In the genomic region with DNA sequence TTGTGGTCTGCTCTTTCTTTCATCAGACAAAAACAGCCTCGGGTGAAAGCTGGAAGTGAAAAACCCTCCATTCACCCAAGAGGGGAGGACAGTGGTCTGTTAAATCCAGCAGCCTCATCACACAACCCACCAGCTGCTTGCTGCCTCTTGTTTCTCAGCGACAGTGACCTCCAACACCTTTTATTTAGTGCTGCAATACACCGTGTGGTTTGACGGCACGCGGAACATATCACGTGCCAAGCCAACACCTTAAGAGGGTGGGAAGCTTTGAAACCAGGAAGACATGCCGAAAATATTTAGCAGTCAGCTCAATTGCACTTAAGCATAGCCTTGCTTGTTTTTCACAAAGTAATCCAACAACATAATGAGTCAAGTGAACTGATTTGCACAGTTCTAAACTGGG, we compare ENCODE assay signal across 13 cellular contexts. TPM values are rescaled to one million over a fixed set of nuclear protein-coding genes. Genes with fewer than 3 reads are reported as not detected.
A peak's percentile ranks its signal among the peaks of the same experiment; 100 is the strongest.
DNase-seq lines count a peak whose midpoint lies in the region; ATAC-seq and TF ChIP-seq lines count a peak whose summit lies in the region.
"Had no signal": no experiment of that assay in that cellular context is flagged by ENCODE, and none has a peak within 500 bp of the region (broad histone marks: within the 10 kb centered on the region; RNA-seq: fewer than 3 reads in every experiment).

No MANE protein-coding gene starts in this region.

- TF ChIP-seq CTCF in WTC11 (IDR thresholded peaks at IDR 0.05): no peak
- TF ChIP-seq CTCF in transverse colon (IDR thresholded peaks at IDR 0.05): no peak

- in situ Hi-C loops in transverse colon (cut with MboI; ENCODE audit: low pct_ligation_motif_present in 1 of 4, low pct_unique_long_range_greater_than_20kb in 1 of 4, low sequenced_read_pairs in 3 of 4): no loop called here

- intact Hi-C loops in transverse colon (cut with DNase I; ENCODE audit: low total_unique reads) (no loop called here), Right ventricle myocardium inferior (cut with DNase I) (no loop called here)

- 0 to 33% methylated on average over 1 to 8 of the region's 8 CpGs for WGBS in transverse colon (ENCODE audit: low coverage in 1 of 2), 2 donors

- no peaks in the 10 kb centered on the region for H3K36me3 ChIP-seq in transverse colon

- H3K9me3 Mint-ChIP-seq in activated T-cell treated with anti-CD3 and anti-CD28 coated beads, Interleukin-2, amount 50 U/mL, for 4 hours: no peaks in the 10 kb centered on the region
- H3K9me3 Mint-ChIP-seq in WTC11: no peaks in the 10 kb centered on the region
- H3K9me3 Mint-ChIP-seq: activated CD4-positive, alpha-beta memory T cell treated with anti-CD3 and anti-CD28 coated beads, Interleukin-2, amount 10 ng/mL, durations not matched to agents 7 days and 5 days had no signal

- H3K27ac Mint-ChIP-seq in WTC11: peak overlapping the region; percentile 64
- H3K27ac Mint-ChIP-seq: activated CD4-positive, alpha-beta memory T cell treated with anti-CD3 and anti-CD28 coated beads, Interleukin-2, amount 10 ng/mL, durations not matched to agents 7 days and 5 days had no signal

- POLR2A ChIA-PET in WTC11 (lab: Charles Lee): no interaction called here

- H3K27me3 Mint-ChIP-seq in activated T-cell treated with anti-CD3 and anti-CD28 coated beads, Interleukin-2, amount 50 U/mL, for 4 hours (ENCODE audit: low read depth): no peaks in the 10 kb centered on the region
- no peaks in the 10 kb centered on the region for H3K27me3 Mint-ChIP-seq in WTC11 (ENCODE audit: low read depth)
- H3K27me3 Mint-ChIP-seq: activated CD4-positive, alpha-beta memory T cell treated with anti-CD3 and anti-CD28 coated beads, Interleukin-2, amount 10 ng/mL, durations not matched to agents 7 days and 5 days had no signal

- peaks cover 2% of the 10 kb centered on the region for H3K36me3 Mint-ChIP-seq in activated T-cell treated with anti-CD3 and anti-CD28 coated beads, Interleukin-2, amount 50 U/mL, for 4 hours (ENCODE audit: insufficient read depth)
- H3K36me3 Mint-ChIP-seq in WTC11: no peaks in the 10 kb centered on the region

- H3K9me3 ChIP-seq in transverse colon: no peaks in the 10 kb centered on the region

- H3K4me1 Mint-ChIP-seq in activated T-cell treated with anti-CD3 and anti-CD28 coated beads, Interleukin-2, amount 50 U/mL, for 4 hours (ENCODE audit: low read depth): no peaks in the 10 kb centered on the region
- peaks cover 18% of the 10 kb centered on the region for H3K4me1 Mint-ChIP-seq in WTC11
- H3K4me1 Mint-ChIP-seq: activated CD4-positive, alpha-beta memory T cell treated with anti-CD3 and anti-CD28 coated beads, Interleukin-2, amount 10 ng/mL, durations not matched to agents 7 days and 5 days had no signal

- H3K27me3 ChIP-seq in transverse colon: no peaks in the 10 kb centered on the region

- CTCF ChIA-PET in WTC11 (lab: Charles Lee): no interaction called here

- H3K4me3 ChIP-seq in transverse colon: no peak overlapping the region

- peak overlapping the region; percentile 23 to 44 (median 32) for H3K27ac ChIP-seq in transverse colon

- peak; percentile 19 for TF ChIP-seq POLR2A in transverse colon (IDR thresholded peaks at IDR 0.05)

- DNase-seq in activated T-cell treated with anti-CD3 and anti-CD28 coated beads for 1 hour (ENCODE audit: low read depth): peak; percentile 1
- DNase-seq in activated T-cell treated with anti-CD3 and anti-CD28 coated beads, Interleukin-2, amount 50 U/mL, for 4 hours: no peak
- no peak for DNase-seq in WTC11 (ENCODE audit: low spot score)
- DNase-seq in myocyte (ENCODE audit: low read depth): peak; percentile 37
- peak; percentile 66 for DNase-seq in transverse colon
- DNase-seq in stimulated activated CD4-positive, alpha-beta T cell treated with anti-CD3 and anti-CD28 coated beads, Interleukin-1b, Interleukin-23, amount 100 ng/mL, for 48 hours: no peak
- DNase-seq in RKO (ENCODE audit: low spot score): no peak
- no peak for DNase-seq in Right ventricle myocardium inferior (ENCODE audit: missing footprints)
- DNase-seq: ACHN; activated CD4-positive, alpha-beta memory T cell treated with anti-CD3 and anti-CD28 coated beads, Interleukin-2, amount 10 ng/mL, durations not matched to agents 7 days and 5 days; amniotic stem cell; NCI-H446 had no signal

- H3K4me3 Mint-ChIP-seq in activated T-cell treated with anti-CD3 and anti-CD28 coated beads, Interleukin-2, amount 50 U/mL, for 4 hours: no peak overlapping the region
- no peak overlapping the region for H3K4me3 Mint-ChIP-seq in WTC11
- H3K4me3 Mint-ChIP-seq: activated CD4-positive, alpha-beta memory T cell treated with anti-CD3 and anti-CD28 coated beads, Interleukin-2, amount 10 ng/mL, durations not matched to agents 7 days and 5 days had no signal

- peaks cover 0 to 9% (median 3%) of the 10 kb centered on the region in 4 donors for H3K4me1 ChIP-seq in transverse colon

- ATAC-seq in activated T-cell treated with anti-CD3 and anti-CD28 coated beads, Interleukin-2, amount 50 U/mL, for 4 hours: no peak
- ATAC-seq in WTC11 (0 out of 2 replicates have a peak, but pooled peaks have one; percentile 26), Right ventricle myocardium inferior (no peak)
- ATAC-seq: SK-N-SH treated with all-trans-retinoic acid at 6 μM for 48 hours had no signal

- no peak for TF ChIP-seq EP300 in transverse colon (IDR thresholded peaks at IDR 0.05; ENCODE audit: low read depth)

TF ChIP-seq in WTC11, 78 proteins besides CTCF, POLR2A, EP300 and RAD21 (continues in another document):
- TF ChIP-seq NR2C2 (CRISPR knock-in tag; IDR thresholded peaks at IDR 0.05): no peak
- no peak for TF ChIP-seq JUN (CRISPR knock-in tag; IDR thresholded peaks at IDR 0.05)
- TF ChIP-seq, protein P1, sequence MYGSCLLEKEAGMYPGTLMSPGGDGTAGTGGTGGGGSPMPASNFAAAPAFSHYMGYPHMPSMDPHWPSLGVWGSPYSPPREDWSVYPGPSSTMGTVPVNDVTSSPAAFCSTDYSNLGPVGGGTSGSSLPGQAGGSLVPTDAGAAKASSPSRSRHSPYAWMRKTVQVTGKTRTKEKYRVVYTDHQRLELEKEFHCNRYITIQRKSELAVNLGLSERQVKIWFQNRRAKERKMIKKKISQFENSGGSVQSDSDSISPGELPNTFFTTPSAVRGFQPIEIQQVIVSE (CRISPR knock-in tag; IDR thresholded peaks at IDR 0.05; ENCODE audit: borderline replicate concordance): no peak
- TF ChIP-seq PRRX2 (CRISPR knock-in tag; IDR thresholded peaks at IDR 0.05): no peak
- TF ChIP-seq SMAD4 (CRISPR knock-in tag; IDR thresholded peaks at IDR 0.05): no peak
- TF ChIP-seq ZNF263 (CRISPR knock-in tag; IDR thresholded peaks at IDR 0.05; ENCODE audit: low read depth): no peak
- no peak for TF ChIP-seq JAZF1 (CRISPR knock-in tag; IDR thresholded peaks at IDR 0.05)
- TF ChIP-seq, protein P2, sequence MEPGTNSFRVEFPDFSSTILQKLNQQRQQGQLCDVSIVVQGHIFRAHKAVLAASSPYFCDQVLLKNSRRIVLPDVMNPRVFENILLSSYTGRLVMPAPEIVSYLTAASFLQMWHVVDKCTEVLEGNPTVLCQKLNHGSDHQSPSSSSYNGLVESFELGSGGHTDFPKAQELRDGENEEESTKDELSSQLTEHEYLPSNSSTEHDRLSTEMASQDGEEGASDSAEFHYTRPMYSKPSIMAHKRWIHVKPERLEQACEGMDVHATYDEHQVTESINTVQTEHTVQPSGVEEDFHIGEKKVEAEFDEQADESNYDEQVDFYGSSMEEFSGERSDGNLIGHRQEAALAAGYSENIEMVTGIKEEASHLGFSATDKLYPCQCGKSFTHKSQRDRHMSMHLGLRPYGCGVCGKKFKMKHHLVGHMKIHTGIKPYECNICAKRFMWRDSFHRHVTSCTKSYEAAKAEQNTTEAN (CRISPR knock-in tag; IDR thresholded peaks at IDR 0.05): no peak
- no peak for TF ChIP-seq NR3C1 (CRISPR knock-in tag; conservative IDR thresholded peaks at IDR 0.05; ENCODE audit: low read depth)
- TF ChIP-seq, protein P3, sequence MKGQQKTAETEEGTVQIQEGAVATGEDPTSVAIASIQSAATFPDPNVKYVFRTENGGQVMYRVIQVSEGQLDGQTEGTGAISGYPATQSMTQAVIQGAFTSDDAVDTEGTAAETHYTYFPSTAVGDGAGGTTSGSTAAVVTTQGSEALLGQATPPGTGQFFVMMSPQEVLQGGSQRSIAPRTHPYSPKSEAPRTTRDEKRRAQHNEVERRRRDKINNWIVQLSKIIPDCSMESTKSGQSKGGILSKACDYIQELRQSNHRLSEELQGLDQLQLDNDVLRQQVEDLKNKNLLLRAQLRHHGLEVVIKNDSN (CRISPR knock-in tag; IDR thresholded peaks at IDR 0.05): no peak
- no peak for TF ChIP-seq CBFB (CRISPR knock-in tag; IDR thresholded peaks at IDR 0.05; ENCODE audit: low read depth)
- TF ChIP-seq, protein P4, sequence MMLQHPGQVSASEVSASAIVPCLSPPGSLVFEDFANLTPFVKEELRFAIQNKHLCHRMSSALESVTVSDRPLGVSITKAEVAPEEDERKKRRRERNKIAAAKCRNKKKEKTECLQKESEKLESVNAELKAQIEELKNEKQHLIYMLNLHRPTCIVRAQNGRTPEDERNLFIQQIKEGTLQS (CRISPR knock-in tag; conservative IDR thresholded peaks at IDR 0.05): no peak
- TF ChIP-seq, protein P5, sequence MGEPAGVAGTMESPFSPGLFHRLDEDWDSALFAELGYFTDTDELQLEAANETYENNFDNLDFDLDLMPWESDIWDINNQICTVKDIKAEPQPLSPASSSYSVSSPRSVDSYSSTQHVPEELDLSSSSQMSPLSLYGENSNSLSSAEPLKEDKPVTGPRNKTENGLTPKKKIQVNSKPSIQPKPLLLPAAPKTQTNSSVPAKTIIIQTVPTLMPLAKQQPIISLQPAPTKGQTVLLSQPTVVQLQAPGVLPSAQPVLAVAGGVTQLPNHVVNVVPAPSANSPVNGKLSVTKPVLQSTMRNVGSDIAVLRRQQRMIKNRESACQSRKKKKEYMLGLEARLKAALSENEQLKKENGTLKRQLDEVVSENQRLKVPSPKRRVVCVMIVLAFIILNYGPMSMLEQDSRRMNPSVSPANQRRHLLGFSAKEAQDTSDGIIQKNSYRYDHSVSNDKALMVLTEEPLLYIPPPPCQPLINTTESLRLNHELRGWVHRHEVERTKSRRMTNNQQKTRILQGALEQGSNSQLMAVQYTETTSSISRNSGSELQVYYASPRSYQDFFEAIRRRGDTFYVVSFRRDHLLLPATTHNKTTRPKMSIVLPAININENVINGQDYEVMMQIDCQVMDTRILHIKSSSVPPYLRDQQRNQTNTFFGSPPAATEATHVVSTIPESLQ (CRISPR knock-in tag; IDR thresholded peaks at IDR 0.05): no peak

RNA-seq across cellular contexts. Expression of a gene that starts 39.8 kb away (rescaled TPM):
- total RNA-seq in activated T-cell treated with anti-CD3 and anti-CD28 coated beads, Interleukin-2, amount 50 U/mL, for 4 hours: 1 to 10 TPM; 4.8 to 6.2 (median 5.5) TPM
- total RNA-seq in WTC11 (2021): 15.3 to 17.1 TPM (median 16.0 TPM) in 3 replicates
- 22.1 and 22.3 TPM in 2 replicates for total RNA-seq in myocyte
- 15.8 TPM for polyA plus RNA-seq in myocyte (2012)
- 1 to 10 TPM; 1.8 to 8.1 (median 6.9) TPM for total RNA-seq in transverse colon
- total RNA-seq in Right ventricle myocardium inferior: 13.0 TPM

RNA-seq across cellular contexts. Expression of a gene that starts 55.5 kb away (rescaled TPM):
- total RNA-seq in activated T-cell treated with anti-CD3 and anti-CD28 coated beads, Interleukin-2, amount 50 U/mL, for 4 hours: 1 to 10 TPM in 1 of 3 donors, under 1 TPM in 2; 0.71 to 1.0 (median 0.79) TPM
- total RNA-seq in WTC11 (2021) (8.1 to 11.2 TPM (median 9.2 TPM) in 3 replicates), myocyte (1.3 and 1.5 TPM in 2 replicates), transverse colon (10 to 100 TPM; 19.8 to 73.8 (median 33.2) TPM), Right ventricle myocardium inferior (2.2 TPM)
- 1.2 TPM for polyA plus RNA-seq in myocyte (2012)

Comparison
In these comparisons a context has a peak if more than half of its experiments do, and no peak if none do; other contexts are left out.
1. DNase-seq: peak in activated T-cell treated with anti-CD3 and anti-CD28 coated beads for 1 hour (single experiment), myocyte (single experiment) and transverse colon (single experiment); none in activated T-cell treated with anti-CD3 and anti-CD28 coated beads, Interleukin-2, amount 50 U/mL, for 4 hours (single experiment), WTC11 (single experiment), stimulated activated CD4-positive, alpha-beta T cell treated with anti-CD3 and anti-CD28 coated beads, Interleukin-1b, Interleukin-23, amount 100 ng/mL, for 48 hours (single experiment), RKO (single experiment) and Right ventricle myocardium inferior (single experiment).